1 cellular context compared by ENCODE assay signal in the genomic region with DNA sequence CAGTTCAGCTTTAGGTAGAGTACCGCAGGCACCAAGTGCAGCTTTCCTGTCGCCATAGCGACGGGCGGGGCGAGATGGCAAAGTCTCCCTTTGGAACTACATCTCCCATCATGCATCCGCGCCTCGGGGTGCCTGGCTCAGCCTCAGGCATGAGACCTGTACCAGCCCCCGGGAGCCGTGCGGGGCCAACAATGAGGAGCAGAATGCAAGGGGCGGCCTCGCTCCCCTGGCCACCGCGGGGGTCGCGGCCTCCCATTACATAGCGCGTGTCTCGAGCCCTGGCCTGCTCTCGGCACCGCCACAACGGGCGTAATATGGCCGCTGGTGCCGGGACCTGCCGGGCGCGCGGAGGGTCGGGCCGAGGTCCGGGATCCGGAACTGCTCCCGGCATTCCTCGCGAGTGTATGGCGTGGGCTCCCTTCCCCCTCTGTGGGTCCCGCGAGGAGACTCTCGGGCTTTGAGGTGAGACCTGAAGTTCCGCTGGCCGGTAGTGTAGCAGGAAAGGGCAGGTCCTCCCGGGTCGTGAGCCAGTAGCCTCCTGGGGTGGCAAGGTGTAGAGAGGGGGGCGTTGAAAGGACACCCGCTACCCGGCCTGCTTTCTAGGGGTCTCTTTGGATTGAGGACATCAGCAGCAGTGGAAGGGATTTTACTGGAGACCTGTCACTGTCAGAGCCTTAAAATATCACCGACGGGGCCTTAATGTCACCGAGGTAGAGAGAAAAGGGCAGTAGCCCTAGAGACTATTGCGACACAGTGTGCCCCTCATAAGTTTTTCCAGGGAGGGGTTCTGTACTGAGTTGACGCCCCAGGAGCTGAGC.
TF ChIP-seq lines count a peak whose summit lies in the region.

A gene with protein sequence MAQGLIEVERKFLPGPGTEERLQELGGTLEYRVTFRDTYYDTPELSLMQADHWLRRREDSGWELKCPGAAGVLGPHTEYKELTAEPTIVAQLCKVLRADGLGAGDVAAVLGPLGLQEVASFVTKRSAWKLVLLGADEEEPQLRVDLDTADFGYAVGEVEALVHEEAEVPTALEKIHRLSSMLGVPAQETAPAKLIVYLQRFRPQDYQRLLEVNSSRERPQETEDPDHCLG (plus strand): TSS at position 390 of the 818 bp plus-strand sequence. CDS start 487 bp downstream, outside the sequence.

TF ChIP-seq in HEK293, 187 proteins besides CTCF, POLR2A, EP300 and RAD21 (continued from another document):
- TF ChIP-seq, protein P1, sequence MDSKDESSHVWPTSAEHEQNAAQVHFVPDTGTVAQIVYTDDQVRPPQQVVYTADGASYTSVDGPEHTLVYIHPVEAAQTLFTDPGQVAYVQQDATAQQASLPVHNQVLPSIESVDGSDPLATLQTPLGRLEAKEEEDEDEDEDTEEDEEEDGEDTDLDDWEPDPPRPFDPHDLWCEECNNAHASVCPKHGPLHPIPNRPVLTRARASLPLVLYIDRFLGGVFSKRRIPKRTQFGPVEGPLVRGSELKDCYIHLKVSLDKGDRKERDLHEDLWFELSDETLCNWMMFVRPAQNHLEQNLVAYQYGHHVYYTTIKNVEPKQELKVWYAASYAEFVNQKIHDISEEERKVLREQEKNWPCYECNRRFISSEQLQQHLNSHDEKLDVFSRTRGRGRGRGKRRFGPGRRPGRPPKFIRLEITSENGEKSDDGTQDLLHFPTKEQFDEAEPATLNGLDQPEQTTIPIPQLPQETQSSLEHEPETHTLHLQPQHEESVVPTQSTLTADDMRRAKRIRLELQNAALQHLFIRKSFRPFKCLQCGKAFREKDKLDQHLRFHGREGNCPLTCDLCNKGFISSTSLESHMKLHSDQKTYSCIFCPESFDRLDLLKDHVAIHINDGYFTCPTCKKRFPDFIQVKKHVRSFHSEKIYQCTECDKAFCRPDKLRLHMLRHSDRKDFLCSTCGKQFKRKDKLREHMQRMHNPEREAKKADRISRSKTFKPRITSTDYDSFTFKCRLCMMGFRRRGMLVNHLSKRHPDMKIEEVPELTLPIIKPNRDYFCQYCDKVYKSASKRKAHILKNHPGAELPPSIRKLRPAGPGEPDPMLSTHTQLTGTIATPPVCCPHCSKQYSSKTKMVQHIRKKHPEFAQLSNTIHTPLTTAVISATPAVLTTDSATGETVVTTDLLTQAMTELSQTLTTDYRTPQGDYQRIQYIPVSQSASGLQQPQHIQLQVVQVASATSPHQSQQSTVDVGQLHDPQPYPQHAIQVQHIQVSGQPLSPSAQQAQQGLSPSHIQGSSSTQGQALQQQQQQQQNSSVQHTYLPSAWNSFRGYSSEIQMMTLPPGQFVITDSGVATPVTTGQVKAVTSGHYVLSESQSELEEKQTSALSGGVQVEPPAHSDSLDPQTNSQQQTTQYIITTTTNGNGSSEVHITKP (tag by site-specific recombination; IDR thresholded peaks at IDR 0.05), result peak; percentile 52
- TF ChIP-seq, protein P2, sequence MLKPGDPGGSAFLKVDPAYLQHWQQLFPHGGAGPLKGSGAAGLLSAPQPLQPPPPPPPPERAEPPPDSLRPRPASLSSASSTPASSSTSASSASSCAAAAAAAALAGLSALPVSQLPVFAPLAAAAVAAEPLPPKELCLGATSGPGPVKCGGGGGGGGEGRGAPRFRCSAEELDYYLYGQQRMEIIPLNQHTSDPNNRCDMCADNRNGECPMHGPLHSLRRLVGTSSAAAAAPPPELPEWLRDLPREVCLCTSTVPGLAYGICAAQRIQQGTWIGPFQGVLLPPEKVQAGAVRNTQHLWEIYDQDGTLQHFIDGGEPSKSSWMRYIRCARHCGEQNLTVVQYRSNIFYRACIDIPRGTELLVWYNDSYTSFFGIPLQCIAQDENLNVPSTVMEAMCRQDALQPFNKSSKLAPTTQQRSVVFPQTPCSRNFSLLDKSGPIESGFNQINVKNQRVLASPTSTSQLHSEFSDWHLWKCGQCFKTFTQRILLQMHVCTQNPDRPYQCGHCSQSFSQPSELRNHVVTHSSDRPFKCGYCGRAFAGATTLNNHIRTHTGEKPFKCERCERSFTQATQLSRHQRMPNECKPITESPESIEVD (tag by site-specific recombination; IDR thresholded peaks at IDR 0.05), result no peak
- 0 out of 2 replicates have a peak, but pooled peaks have one; percentile 22 for TF ChIP-seq KLF10 (tag by site-specific recombination; IDR thresholded peaks at IDR 0.05)
- TF ChIP-seq, protein P3, sequence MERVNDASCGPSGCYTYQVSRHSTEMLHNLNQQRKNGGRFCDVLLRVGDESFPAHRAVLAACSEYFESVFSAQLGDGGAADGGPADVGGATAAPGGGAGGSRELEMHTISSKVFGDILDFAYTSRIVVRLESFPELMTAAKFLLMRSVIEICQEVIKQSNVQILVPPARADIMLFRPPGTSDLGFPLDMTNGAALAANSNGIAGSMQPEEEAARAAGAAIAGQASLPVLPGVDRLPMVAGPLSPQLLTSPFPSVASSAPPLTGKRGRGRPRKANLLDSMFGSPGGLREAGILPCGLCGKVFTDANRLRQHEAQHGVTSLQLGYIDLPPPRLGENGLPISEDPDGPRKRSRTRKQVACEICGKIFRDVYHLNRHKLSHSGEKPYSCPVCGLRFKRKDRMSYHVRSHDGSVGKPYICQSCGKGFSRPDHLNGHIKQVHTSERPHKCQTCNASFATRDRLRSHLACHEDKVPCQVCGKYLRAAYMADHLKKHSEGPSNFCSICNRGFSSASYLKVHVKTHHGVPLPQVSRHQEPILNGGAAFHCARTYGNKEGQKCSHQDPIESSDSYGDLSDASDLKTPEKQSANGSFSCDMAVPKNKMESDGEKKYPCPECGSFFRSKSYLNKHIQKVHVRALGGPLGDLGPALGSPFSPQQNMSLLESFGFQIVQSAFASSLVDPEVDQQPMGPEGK (tag by site-specific recombination; IDR thresholded peaks at IDR 0.05), result peak; percentile 82; the same call in 1 of the 2 replicates
- peak; percentile 82 for TF ChIP-seq KLF8 (tag by site-specific recombination; IDR thresholded peaks at IDR 0.05)
- TF ChIP-seq ZNF175 (tag by site-specific recombination; IDR thresholded peaks at IDR 0.05), result no peak
- peak; percentile 65; the same call in 1 of the 2 replicates for TF ChIP-seq ZNF561 (tag by site-specific recombination; IDR thresholded peaks at IDR 0.05; ENCODE audit: borderline replicate concordance)
- no peak for TF ChIP-seq BCL11B (tag by site-specific recombination; IDR thresholded peaks at IDR 0.05; ENCODE audit: low read depth)
- TF ChIP-seq ZNF221 (tag by site-specific recombination; IDR thresholded peaks at IDR 0.05; ENCODE audit: borderline replicate concordance), result no peak
- TF ChIP-seq, protein P4, sequence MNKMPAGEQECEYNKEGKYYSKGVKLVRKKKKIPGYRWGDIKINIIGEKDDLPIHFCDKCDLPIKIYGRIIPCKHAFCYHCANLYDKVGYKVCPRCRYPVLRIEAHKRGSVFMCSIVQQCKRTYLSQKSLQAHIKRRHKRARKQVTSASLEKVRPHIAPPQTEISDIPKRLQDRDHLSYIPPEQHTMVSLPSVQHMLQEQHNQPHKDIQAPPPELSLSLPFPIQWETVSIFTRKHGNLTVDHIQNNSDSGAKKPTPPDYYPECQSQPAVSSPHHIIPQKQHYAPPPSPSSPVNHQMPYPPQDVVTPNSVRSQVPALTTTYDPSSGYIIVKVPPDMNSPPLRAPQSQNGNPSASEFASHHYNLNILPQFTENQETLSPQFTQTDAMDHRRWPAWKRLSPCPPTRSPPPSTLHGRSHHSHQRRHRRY (tag by site-specific recombination; IDR thresholded peaks at IDR 0.05), result no peak
- peak; percentile 72; the same call in 1 of the 2 replicates for TF ChIP-seq KLF16 (tag by site-specific recombination; IDR thresholded peaks at IDR 0.05)
- TF ChIP-seq ZBTB20 (tag by site-specific recombination; IDR thresholded peaks at IDR 0.05), result peak; percentile 98
- no peak for TF ChIP-seq ZNF366 (tag by site-specific recombination; conservative IDR thresholded peaks at IDR 0.05)
- TF ChIP-seq ZBTB7A (tag by site-specific recombination; IDR thresholded peaks at IDR 0.05; ENCODE audit: low read depth), result peak; percentile 97
- TF ChIP-seq, protein P5, sequence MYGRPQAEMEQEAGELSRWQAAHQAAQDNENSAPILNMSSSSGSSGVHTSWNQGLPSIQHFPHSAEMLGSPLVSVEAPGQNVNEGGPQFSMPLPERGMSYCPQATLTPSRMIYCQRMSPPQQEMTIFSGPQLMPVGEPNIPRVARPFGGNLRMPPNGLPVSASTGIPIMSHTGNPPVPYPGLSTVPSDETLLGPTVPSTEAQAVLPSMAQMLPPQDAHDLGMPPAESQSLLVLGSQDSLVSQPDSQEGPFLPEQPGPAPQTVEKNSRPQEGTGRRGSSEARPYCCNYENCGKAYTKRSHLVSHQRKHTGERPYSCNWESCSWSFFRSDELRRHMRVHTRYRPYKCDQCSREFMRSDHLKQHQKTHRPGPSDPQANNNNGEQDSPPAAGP (tag by site-specific recombination; IDR thresholded peaks at IDR 0.05), result peak; percentile 64
- TF ChIP-seq, protein P6, sequence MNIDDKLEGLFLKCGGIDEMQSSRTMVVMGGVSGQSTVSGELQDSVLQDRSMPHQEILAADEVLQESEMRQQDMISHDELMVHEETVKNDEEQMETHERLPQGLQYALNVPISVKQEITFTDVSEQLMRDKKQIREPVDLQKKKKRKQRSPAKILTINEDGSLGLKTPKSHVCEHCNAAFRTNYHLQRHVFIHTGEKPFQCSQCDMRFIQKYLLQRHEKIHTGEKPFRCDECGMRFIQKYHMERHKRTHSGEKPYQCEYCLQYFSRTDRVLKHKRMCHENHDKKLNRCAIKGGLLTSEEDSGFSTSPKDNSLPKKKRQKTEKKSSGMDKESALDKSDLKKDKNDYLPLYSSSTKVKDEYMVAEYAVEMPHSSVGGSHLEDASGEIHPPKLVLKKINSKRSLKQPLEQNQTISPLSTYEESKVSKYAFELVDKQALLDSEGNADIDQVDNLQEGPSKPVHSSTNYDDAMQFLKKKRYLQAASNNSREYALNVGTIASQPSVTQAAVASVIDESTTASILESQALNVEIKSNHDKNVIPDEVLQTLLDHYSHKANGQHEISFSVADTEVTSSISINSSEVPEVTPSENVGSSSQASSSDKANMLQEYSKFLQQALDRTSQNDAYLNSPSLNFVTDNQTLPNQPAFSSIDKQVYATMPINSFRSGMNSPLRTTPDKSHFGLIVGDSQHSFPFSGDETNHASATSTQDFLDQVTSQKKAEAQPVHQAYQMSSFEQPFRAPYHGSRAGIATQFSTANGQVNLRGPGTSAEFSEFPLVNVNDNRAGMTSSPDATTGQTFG (tag by site-specific recombination; IDR thresholded peaks at IDR 0.05; ENCODE audit: borderline replicate concordance), result no peak
- TF ChIP-seq ZFP69B (tag by site-specific recombination; IDR thresholded peaks at IDR 0.05), result peak; percentile 96
- TF ChIP-seq, protein P7, sequence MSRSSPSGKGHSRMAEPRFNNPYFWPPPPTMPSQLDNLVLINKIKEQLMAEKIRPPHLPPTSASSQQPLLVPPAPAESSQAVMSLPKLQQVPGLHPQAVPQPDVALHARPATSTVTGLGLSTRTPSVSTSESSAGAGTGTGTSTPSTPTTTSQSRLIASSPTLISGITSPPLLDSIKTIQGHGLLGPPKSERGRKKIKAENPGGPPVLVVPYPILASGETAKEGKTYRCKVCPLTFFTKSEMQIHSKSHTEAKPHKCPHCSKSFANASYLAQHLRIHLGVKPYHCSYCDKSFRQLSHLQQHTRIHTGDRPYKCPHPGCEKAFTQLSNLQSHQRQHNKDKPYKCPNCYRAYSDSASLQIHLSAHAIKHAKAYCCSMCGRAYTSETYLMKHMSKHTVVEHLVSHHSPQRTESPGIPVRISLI (tag by site-specific recombination; IDR thresholded peaks at IDR 0.05), result no peak
- no peak for TF ChIP-seq ZNF621 (tag by site-specific recombination; IDR thresholded peaks at IDR 0.05)
- TF ChIP-seq, protein P8, sequence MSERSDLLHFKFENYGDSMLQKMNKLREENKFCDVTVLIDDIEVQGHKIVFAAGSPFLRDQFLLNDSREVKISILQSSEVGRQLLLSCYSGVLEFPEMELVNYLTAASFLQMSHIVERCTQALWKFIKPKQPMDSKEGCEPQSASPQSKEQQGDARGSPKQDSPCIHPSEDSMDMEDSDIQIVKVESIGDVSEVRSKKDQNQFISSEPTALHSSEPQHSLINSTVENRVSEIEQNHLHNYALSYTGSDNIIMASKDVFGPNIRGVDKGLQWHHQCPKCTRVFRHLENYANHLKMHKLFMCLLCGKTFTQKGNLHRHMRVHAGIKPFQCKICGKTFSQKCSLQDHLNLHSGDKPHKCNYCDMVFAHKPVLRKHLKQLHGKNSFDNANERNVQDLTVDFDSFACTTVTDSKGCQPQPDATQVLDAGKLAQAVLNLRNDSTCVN (tag by site-specific recombination; optimal IDR thresholded peaks at IDR 0.05), result peak; percentile 94
- TF ChIP-seq, protein P9, sequence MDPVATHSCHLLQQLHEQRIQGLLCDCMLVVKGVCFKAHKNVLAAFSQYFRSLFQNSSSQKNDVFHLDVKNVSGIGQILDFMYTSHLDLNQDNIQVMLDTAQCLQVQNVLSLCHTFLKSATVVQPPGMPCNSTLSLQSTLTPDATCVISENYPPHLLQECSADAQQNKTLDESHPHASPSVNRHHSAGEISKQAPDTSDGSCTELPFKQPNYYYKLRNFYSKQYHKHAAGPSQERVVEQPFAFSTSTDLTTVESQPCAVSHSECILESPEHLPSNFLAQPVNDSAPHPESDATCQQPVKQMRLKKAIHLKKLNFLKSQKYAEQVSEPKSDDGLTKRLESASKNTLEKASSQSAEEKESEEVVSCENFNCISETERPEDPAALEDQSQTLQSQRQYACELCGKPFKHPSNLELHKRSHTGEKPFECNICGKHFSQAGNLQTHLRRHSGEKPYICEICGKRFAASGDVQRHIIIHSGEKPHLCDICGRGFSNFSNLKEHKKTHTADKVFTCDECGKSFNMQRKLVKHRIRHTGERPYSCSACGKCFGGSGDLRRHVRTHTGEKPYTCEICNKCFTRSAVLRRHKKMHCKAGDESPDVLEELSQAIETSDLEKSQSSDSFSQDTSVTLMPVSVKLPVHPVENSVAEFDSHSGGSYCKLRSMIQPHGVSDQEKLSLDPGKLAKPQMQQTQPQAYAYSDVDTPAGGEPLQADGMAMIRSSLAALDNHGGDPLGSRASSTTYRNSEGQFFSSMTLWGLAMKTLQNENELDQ (tag by site-specific recombination; IDR thresholded peaks at IDR 0.05; ENCODE audit: low read depth), result no peak
- TF ChIP-seq YY1 (tag by site-specific recombination; IDR thresholded peaks at IDR 0.05), result peak; percentile 96
- TF ChIP-seq, protein P10, sequence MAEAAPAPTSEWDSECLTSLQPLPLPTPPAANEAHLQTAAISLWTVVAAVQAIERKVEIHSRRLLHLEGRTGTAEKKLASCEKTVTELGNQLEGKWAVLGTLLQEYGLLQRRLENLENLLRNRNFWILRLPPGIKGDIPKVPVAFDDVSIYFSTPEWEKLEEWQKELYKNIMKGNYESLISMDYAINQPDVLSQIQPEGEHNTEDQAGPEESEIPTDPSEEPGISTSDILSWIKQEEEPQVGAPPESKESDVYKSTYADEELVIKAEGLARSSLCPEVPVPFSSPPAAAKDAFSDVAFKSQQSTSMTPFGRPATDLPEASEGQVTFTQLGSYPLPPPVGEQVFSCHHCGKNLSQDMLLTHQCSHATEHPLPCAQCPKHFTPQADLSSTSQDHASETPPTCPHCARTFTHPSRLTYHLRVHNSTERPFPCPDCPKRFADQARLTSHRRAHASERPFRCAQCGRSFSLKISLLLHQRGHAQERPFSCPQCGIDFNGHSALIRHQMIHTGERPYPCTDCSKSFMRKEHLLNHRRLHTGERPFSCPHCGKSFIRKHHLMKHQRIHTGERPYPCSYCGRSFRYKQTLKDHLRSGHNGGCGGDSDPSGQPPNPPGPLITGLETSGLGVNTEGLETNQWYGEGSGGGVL (tag by site-specific recombination; IDR thresholded peaks at IDR 0.05), result peak; percentile 41; the same call in 1 of the 2 replicates
- TF ChIP-seq ZNF76 (tag by site-specific recombination; IDR thresholded peaks at IDR 0.05; ENCODE audit: borderline replicate concordance, low read depth), result peak; percentile 99
- no peak for TF ChIP-seq ZNF354C (tag by site-specific recombination; IDR thresholded peaks at IDR 0.05; ENCODE audit: borderline replicate concordance, low read depth)
- TF ChIP-seq ZNF626 (tag by site-specific recombination; IDR thresholded peaks at IDR 0.05), result no peak
- TF ChIP-seq ZNF433 (tag by site-specific recombination; IDR thresholded peaks at IDR 0.05; ENCODE audit: low read depth), result no peak
- peak; percentile 40; the same call in 1 of the 2 replicates for TF ChIP-seq KLF1 (tag by site-specific recombination; IDR thresholded peaks at IDR 0.05)
